ENCODE assay signal across 7 cellular contexts in the genomic region with DNA sequence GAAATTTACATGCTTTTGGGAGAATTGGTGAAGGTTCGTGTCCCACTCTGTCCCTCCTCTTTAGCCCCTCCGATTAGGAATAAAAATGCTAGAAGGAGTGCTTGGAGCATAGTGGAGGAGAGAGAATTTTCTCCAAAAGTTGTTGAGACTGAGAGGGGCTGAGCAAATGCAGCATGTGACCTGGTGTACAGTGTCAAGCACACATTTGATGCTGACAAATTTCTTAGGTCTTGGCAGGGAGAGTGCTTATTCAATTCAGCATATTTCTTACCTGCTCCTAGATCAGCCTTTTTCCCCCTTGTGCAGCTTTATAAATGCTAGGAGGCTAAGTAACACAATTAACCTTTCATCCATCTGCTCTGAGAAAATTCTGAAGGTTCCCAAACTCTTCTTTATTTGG.
"Had no signal": no experiment of that assay in that cellular context is flagged by ENCODE, and none has a peak within 500 bp of the region (broad histone marks: within the 10 kb centered on the region; RNA-seq: fewer than 3 reads in every experiment).

No MANE protein-coding gene starts in this region.

- H3K9me3 ChIP-seq: HAP-1 had no signal

- H2AFZ ChIP-seq: GM23248 had no signal

- H3K9ac ChIP-seq: GM23248 had no signal

- H3K4me3 ChIP-seq: GM23248, HAP-1 had no signal

- H3K4me1 ChIP-seq: HAP-1 had no signal

- H3K36me3 ChIP-seq: HAP-1 had no signal

- H3K27ac ChIP-seq: GM23248 had no signal

- DNase-seq: GM23248, GOT3, H7, HFFc6, IMR-90 had no signal

- ATAC-seq: HCT116 had no signal
